In genomic region chr10:11853468-11853867, GRCh38 we compare ENCODE assay signal across 20 cellular contexts. TPM values are rescaled to one million over a fixed set of nuclear protein-coding genes. Genes with fewer than 3 reads are reported as not detected.
DNase-seq lines count a peak whose midpoint lies in the region; ATAC-seq and TF ChIP-seq lines count a peak whose summit lies in the region.
"Had no signal": no experiment of that assay in that cellular context is flagged by ENCODE, and none has a peak within 500 bp of the region (broad histone marks: within the 10 kb centered on the region; RNA-seq: fewer than 3 reads in every experiment).

No MANE protein-coding gene starts in this region.

- H3K4me1 ChIP-seq in OCI-LY1 (ENCODE audit: insufficient read depth, low read length, severe bottlenecking) (no peaks in the 10 kb centered on the region), spleen (peaks cover 0 to 13% (median 0%) of the 10 kb centered on the region in 6 donors)
- H3K4me1 ChIP-seq: ascending aorta, SJSA1, uterus had no signal

- H4K20me1 ChIP-seq in OCI-LY1 (ENCODE audit: insufficient read depth, low read length) = no peaks in the 10 kb centered on the region

- TF ChIP-seq POLR2A in erythroblast (IDR thresholded peaks at IDR 0.05; ENCODE audit: low read length) = no peak
- no peak for TF ChIP-seq POLR2A in spleen (IDR thresholded peaks at IDR 0.05)

- H3K9me3 ChIP-seq in OCI-LY1 (ENCODE audit: low read length) (no peaks in the 10 kb centered on the region), spleen (no peaks in the 10 kb centered on the region)
- H3K9me3 ChIP-seq: ascending aorta, neutrophil, SJSA1, uterus had no signal

- no peaks in the 10 kb centered on the region for H3K9me3 Mint-ChIP-seq in activated CD4-positive, alpha-beta T cell treated with anti-CD3 and anti-CD28 coated beads for 36 hours (ENCODE audit: low read depth)
- H3K9me3 Mint-ChIP-seq in type B pancreatic cell = no peaks in the 10 kb centered on the region
- H3K9me3 Mint-ChIP-seq: activated T-helper 2 cell treated with anti-CD3 and anti-CD28 coated beads, Interferon-gamma antibody, Interleukin-2, Interleukin-4, amounts not matched to agents 10 μg/mL and 5 μg/mL and 100 μg/mL, durations not matched to agents 14 hours and 24 hours and 36 hours had no signal

- POLR2A ChIA-PET in activated CD4-positive, alpha-beta T cell treated with anti-CD3 and anti-CD28 coated beads for 36 hours (lab: Charles Lee) = no interaction called here

- H3K9me2 ChIP-seq in OCI-LY1 (ENCODE audit: low read depth, low read length) = no peaks in the 10 kb centered on the region

- H3F3A ChIP-seq in OCI-LY1 (ENCODE audit: insufficient read depth, low read length) = no peaks in the 10 kb centered on the region

- intact Hi-C loops in activated CD4-positive, alpha-beta T cell treated with anti-CD3 and anti-CD28 coated beads for 36 hours (cut with DNase I, micrococcal nuclease) = no loop called here
- intact Hi-C loops in spleen (cut with DNase I; ENCODE audit: low total_unique reads) = no loop called here

- no peak for ATAC-seq in activated CD4-positive, alpha-beta T cell treated with anti-CD3 and anti-CD28 coated beads for 36 hours
- ATAC-seq in HG03342 (IDR thresholded peaks at IDR 0.05; ENCODE audit: unreplicated experiment) = no peak
- ATAC-seq: stimulated activated naive CD8-positive, alpha-beta T cell treated with anti-CD3 and anti-CD28 coated beads, Interleukin-15, Interleukin-2, amounts not matched to agents 100 U/mL and 50 U/mL, for 24 hours had no signal

- no peak overlapping the region for H3K9ac ChIP-seq in OCI-LY1 (ENCODE audit: low read length)

- WGBS in spleen, 5 donors = 94 to 99% (median 96%) methylated on average over 11 of the region's 11 CpGs

- H3K27me3 Mint-ChIP-seq in activated CD4-positive, alpha-beta T cell treated with anti-CD3 and anti-CD28 coated beads for 36 hours = peaks cover 4% of the 10 kb centered on the region
- H3K27me3 Mint-ChIP-seq in type B pancreatic cell = no peaks in the 10 kb centered on the region

- H3K27me3 ChIP-seq in OCI-LY1 (ENCODE audit: insufficient read depth, low read length) (no peaks in the 10 kb centered on the region), spleen (replicated peaks in 1 of 7) (no peaks in the 10 kb centered on the region)
- H3K27me3 ChIP-seq: ascending aorta, neutrophil, SJSA1, uterus had no signal

- CTCF ChIA-PET in activated CD4-positive, alpha-beta T cell treated with anti-CD3 and anti-CD28 coated beads for 36 hours (lab: Charles Lee) = interaction anchor here (1.2 kb wide), 1 partner anchor 15 kb away, joined by 5 read pairs; no protein-coding TSS in a partner anchor

- no peak overlapping the region for H3K27ac ChIP-seq in OCI-LY1 (ENCODE audit: low read depth, low read length, poor library complexity, severe bottlenecking)
- H3K27ac ChIP-seq in spleen = no peak overlapping the region
- H3K27ac ChIP-seq: ascending aorta, neutrophil, SJSA1, skin epidermis, uterus had no signal

- H3K27ac Mint-ChIP-seq in activated CD4-positive, alpha-beta T cell treated with anti-CD3 and anti-CD28 coated beads for 36 hours = no peak overlapping the region
- H3K27ac Mint-ChIP-seq in type B pancreatic cell = no peak overlapping the region
- H3K27ac Mint-ChIP-seq: activated T-helper 2 cell treated with anti-CD3 and anti-CD28 coated beads, Interferon-gamma antibody, Interleukin-2, Interleukin-4, amounts not matched to agents 10 μg/mL and 5 μg/mL and 100 μg/mL, durations not matched to agents 14 hours and 24 hours and 36 hours had no signal

- no peaks in the 10 kb centered on the region for H3K36me3 Mint-ChIP-seq in activated CD4-positive, alpha-beta T cell treated with anti-CD3 and anti-CD28 coated beads for 36 hours (ENCODE audit: low read depth)
- H3K36me3 Mint-ChIP-seq in type B pancreatic cell = peaks cover 16% of the 10 kb centered on the region

- H3K4me1 Mint-ChIP-seq in activated CD4-positive, alpha-beta T cell treated with anti-CD3 and anti-CD28 coated beads for 36 hours = no peaks in the 10 kb centered on the region
- peaks cover 3% of the 10 kb centered on the region for H3K4me1 Mint-ChIP-seq in type B pancreatic cell (ENCODE audit: unreplicated experiment)

- H3K36me3 ChIP-seq in OCI-LY1 (ENCODE audit: insufficient read depth, low read length) = no peaks in the 10 kb centered on the region; the same call in 1 of the 2 replicates
- H3K36me3 ChIP-seq in spleen = peaks cover 0 to 80% (median 0%) of the 10 kb centered on the region in 6 donors
- H3K36me3 ChIP-seq: neutrophil, SJSA1, uterus had no signal

- no peak overlapping the region for H3K4me2 ChIP-seq in OCI-LY1 (ENCODE audit: low read length)

- no peak overlapping the region for H3K4me3 Mint-ChIP-seq in activated CD4-positive, alpha-beta T cell treated with anti-CD3 and anti-CD28 coated beads for 36 hours
- no peak overlapping the region for H3K4me3 Mint-ChIP-seq in type B pancreatic cell

- TF ChIP-seq CTCF in OCI-LY1 (IDR thresholded peaks at IDR 0.05; ENCODE audit: low read length) (peak; percentile 36; the same call in 1 of the 2 replicates), type B pancreatic cell (conservative IDR thresholded peaks at IDR 0.05) (peak; percentile 52), spleen (IDR thresholded peaks at IDR 0.05 in 8 of 11, conservative IDR thresholded peaks at IDR 0.05 in 3 of 11) (no peak)

- peak; percentile 18 for DNase-seq in activated CD4-positive, alpha-beta T cell treated with anti-CD3 and anti-CD28 coated beads for 36 hours
- DNase-seq in activated CD4-positive, alpha-beta T cell treated with anti-CD3 and anti-CD28 coated beads, Interleukin-2, amount 50 U/mL, for 1 hour = no peak
- peak; percentile 22 to 38 for DNase-seq in erythroblast (lab: John Stamatoyannopoulos, UW)
- no peak for DNase-seq in type B pancreatic cell (ENCODE audit: extremely low spot score, unreplicated experiment)
- no peak for DNase-seq in 8988T
- no peak for DNase-seq in spleen
- DNase-seq: ACHN; COR-L47; dermis blood vessel endothelial cell; NCI-H1694 treated with DMSO at 0.1 percent for 48 hours; NCI-H82; stimulated activated naive CD8-positive, alpha-beta T cell treated with anti-CD3 and anti-CD28 coated beads, Interleukin-15, Interleukin-2, amounts not matched to agents 100 U/mL and 50 U/mL, for 24 hours; uterus had no signal

- H2AFZ ChIP-seq in OCI-LY1 (ENCODE audit: low read length) = no peak overlapping the region

- no peaks in the 10 kb centered on the region for H3K79me2 ChIP-seq in OCI-LY1 (ENCODE audit: insufficient read depth, low read length)

- H3K4me3 ChIP-seq in OCI-LY1 (ENCODE audit: low read depth, low read length, poor library complexity, severe bottlenecking) (no peak overlapping the region), spleen (no peak overlapping the region)
- H3K4me3 ChIP-seq: ascending aorta, SJSA1, skin epidermis, uterus had no signal

RNA-seq across cellular contexts. Expression of gene PROSER2, which starts 30.3 kb away (rescaled TPM):
- under 1 TPM; 0.78 to 0.88 TPM for total RNA-seq in activated CD4-positive, alpha-beta T cell treated with anti-CD3 and anti-CD28 coated beads for 36 hours
- 6.7 and 12.6 TPM in 2 replicates for total RNA-seq in type B pancreatic cell (ENCODE audit: low replicate concordance)
- 10 to 100 TPM in 4 of 7 donors, 1 to 10 TPM in 3; 5.2 to 15.4 (median 10.8) TPM for total RNA-seq in spleen
- 1 to 10 TPM; 1.6 to 3.5 (median 1.6) TPM for polyA plus RNA-seq in spleen

Comparison
In these comparisons a context has a peak if more than half of its experiments do, and no peak if none do; other contexts are left out.
1. DNase-seq: peak in activated CD4-positive, alpha-beta T cell treated with anti-CD3 and anti-CD28 coated beads for 36 hours (single experiment) and erythroblast (2 of 2); none in activated CD4-positive, alpha-beta T cell treated with anti-CD3 and anti-CD28 coated beads, Interleukin-2, amount 50 U/mL, for 1 hour (single experiment), type B pancreatic cell (single experiment), 8988T (single experiment) and spleen (single experiment).
2. CTCF ChIP-seq: peak in OCI-LY1 (single experiment) and type B pancreatic cell (single experiment); none in spleen (0 of 11).